In genomic region chr11:121570453-121570852, GRCh38 we compare ENCODE assay signal across 1 cellular context.
TF ChIP-seq lines count a peak whose summit lies in the region.

No MANE protein-coding gene starts in this region.

TF ChIP-seq in GM23338, 12 proteins besides CTCF, POLR2A, EP300 and RAD21 (continued from another document):
- TF ChIP-seq ZNF462 (CRISPR knock-in tag; IDR thresholded peaks at IDR 0.05): no peak
- no peak for TF ChIP-seq ETS1 (IDR thresholded peaks at IDR 0.05)
- TF ChIP-seq EZH2phosphoT487 (IDR thresholded peaks at IDR 0.05; ENCODE audit: unreplicated experiment): no peak
- no peak for TF ChIP-seq NANOG (IDR thresholded peaks at IDR 0.05; ENCODE audit: borderline replicate concordance)
- TF ChIP-seq CREB1 (CRISPR knock-in tag; IDR thresholded peaks at IDR 0.05; ENCODE audit: low read depth): no peak
- no peak for TF ChIP-seq EZH2 (IDR thresholded peaks at IDR 0.05; ENCODE audit: low read depth, unreplicated experiment)
- TF ChIP-seq ZNF114 (CRISPR knock-in tag; IDR thresholded peaks at IDR 0.05): no peak
- no peak for TF ChIP-seq STAT1 (IDR thresholded peaks at IDR 0.05; ENCODE audit: unreplicated experiment)
